17 cellular contexts compared by ENCODE assay signal in the genomic region with DNA sequence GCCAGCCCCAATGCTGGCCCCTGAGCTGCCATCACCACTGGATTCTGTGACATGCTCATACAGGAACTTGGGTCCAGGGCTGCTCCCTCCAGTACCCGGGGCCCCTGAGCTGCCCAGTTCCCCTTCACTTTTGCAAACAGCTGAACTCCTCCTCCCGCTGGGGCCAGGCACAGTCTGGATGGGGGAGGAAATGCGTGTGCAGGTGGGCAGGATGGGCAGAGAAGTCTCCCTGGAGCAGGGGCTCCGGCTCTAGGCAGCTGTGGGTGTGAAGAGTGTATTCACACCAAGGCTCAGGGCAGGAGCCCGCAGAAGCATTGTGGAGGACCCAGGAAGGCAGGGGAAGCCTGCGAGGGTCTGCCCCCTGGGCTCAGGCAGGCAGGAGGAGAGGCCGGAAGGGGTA.
"Had no signal": no experiment of that assay in that cellular context is flagged by ENCODE, and none has a peak within 500 bp of the region (broad histone marks: within the 10 kb centered on the region; RNA-seq: fewer than 3 reads in every experiment).

No MANE protein-coding gene starts in this region.

- H3K27ac ChIP-seq: heart left ventricle, parathyroid adenoma, thyroid gland, upper lobe of left lung, uterus had no signal

- DNase-seq: effector memory CD4-positive, alpha-beta T cell; hippocampal formation; kidney glomerular epithelial cell; mesenchymal stem cell; midbrain; stimulated activated CD4-positive, alpha-beta T cell treated with anti-CD3 and anti-CD28 coated beads, Interleukin-2, amount 100 ng/mL, for 24 hours; stimulated activated CD4-positive, alpha-beta T cell treated with anti-CD3 and anti-CD28 coated beads, Interleukin-4, amount 100 ng/mL, for 4 hours; stimulated activated naive CD4-positive, alpha-beta T cell treated with Interleukin-2 at 50 U/mL for 16 hours; thyroid gland; upper lobe of left lung; uterus had no signal

- H3K9ac ChIP-seq: parathyroid adenoma had no signal

- H3K4me1 Mint-ChIP-seq: nephron had no signal

- H3K4me1 ChIP-seq: parathyroid adenoma, thyroid gland, upper lobe of left lung, uterus had no signal

- H3K36me3 ChIP-seq: uterus had no signal

- ATAC-seq: esophagus mucosa, heart left ventricle, left lobe of liver, sciatic nerve had no signal

- H3K27ac Mint-ChIP-seq: nephron had no signal

- H3K9me3 ChIP-seq: heart left ventricle, thyroid gland, upper lobe of left lung, uterus had no signal

- H3K27me3 ChIP-seq: thyroid gland, upper lobe of left lung, uterus had no signal

- H3K4me3 ChIP-seq: heart left ventricle, thyroid gland, upper lobe of left lung, uterus had no signal

- H3K4me3 Mint-ChIP-seq: nephron had no signal

- H3K9me3 Mint-ChIP-seq: nephron had no signal
